Comparison of ENCODE assay signal across 8 cellular contexts in genomic region chr19:49866933-49867782, GRCh38. TPM values are rescaled to one million over a fixed set of nuclear protein-coding genes. Genes with fewer than 3 reads are reported as not detected.
DNase-seq lines count a peak whose midpoint lies in the region; ATAC-seq and TF ChIP-seq lines count a peak whose summit lies in the region.

Gene PNKP (minus strand): TSS chr19:49867576. CDS start chr19:49867204, 372 bp downstream.

- H3K27ac ChIP-seq in AG04450 (ENCODE audit: low read depth, low read length) = peak within 1 kb of the TSS; percentile 91

- ATAC-seq in GM19035 (IDR thresholded peaks at IDR 0.05; ENCODE audit: unreplicated experiment) = peak; percentile 45
- peak; percentile 44 for ATAC-seq in HG03432 (IDR thresholded peaks at IDR 0.05; ENCODE audit: unreplicated experiment)

- peak; percentile 67 for DNase-seq in AG04450 (ENCODE audit: low read depth, low spot score)
- DNase-seq in NCI-H510A treated with DMSO at 0.1 percent for 48 hours (lab: John Stamatoyannopoulos, UW) = peak; percentile 92
- DNase-seq in activated CD4-positive, alpha-beta T cell treated with anti-CD3 and anti-CD28 coated beads for 1 hour = peak; percentile 79
- peak; percentile 96 for DNase-seq in cerebellar cortex (ENCODE audit: low spot score)
- DNase-seq in kidney epithelial cell (ENCODE audit: low read depth) = no peak
- DNase-seq in stimulated activated CD4-positive, alpha-beta T cell treated with anti-CD3 and anti-CD28 coated beads, Interleukin-15, amount 100 ng/mL, for 48 hours (ENCODE audit: low read depth in 2 of 2) = peak; percentile 87 to 88

- H3K27me3 ChIP-seq in AG04450 (ENCODE audit: control insufficient read depth, insufficient read depth, low read length) (no peaks in the 10 kb centered on the region), kidney epithelial cell (ENCODE audit: control insufficient read depth, insufficient read depth, low read length) (no peaks in the 10 kb centered on the region)

- H3K36me3 ChIP-seq in kidney epithelial cell (ENCODE audit: control insufficient read depth, insufficient read depth, low read length) = peaks cover 5% of the 10 kb centered on the region

- no peaks in the 10 kb centered on the region; the same call in 1 of the 2 replicates for H3K9me3 ChIP-seq in AG04450 (ENCODE audit: control insufficient read depth, insufficient read depth, low read length)

- POLR2A ChIA-PET in AG04450 (lab: Yijun Ruan, JAX) = interaction anchor here (0.8 to 1.2 kb wide), 2 partner anchors 9 to 10 kb away, joined by 3 to 4 read pairs; partner anchors contain the start of gene AKT1S1

- peak within 1 kb of the TSS; percentile 91 for H3K4me3 ChIP-seq in AG04450 (ENCODE audit: low read depth, low read length)
- H3K4me3 ChIP-seq in kidney epithelial cell (ENCODE audit: low read depth, low read length) = peak within 1 kb of the TSS; percentile 93

- CTCF ChIA-PET in AG04450 (lab: Charles Lee) = interaction anchor here (0.6 kb wide), 1 partner anchor 48 kb away, joined by 3 read pairs; no protein-coding TSS in a partner anchor

- TF ChIP-seq CTCF in AG04450 (IDR thresholded peaks at IDR 0.05; ENCODE audit: low read depth, low read length) (no peak), kidney epithelial cell (IDR thresholded peaks at IDR 0.05; ENCODE audit: insufficient read depth, low read length, poor library complexity, severe bottlenecking) (no peak)

RNA-seq across cellular contexts. Expression of gene PNKP, which starts in this region (rescaled TPM):
- polyA plus RNA-seq in AG04450 (2011; rRNA removed) = 13.0 and 13.1 TPM in 2 replicates
- polyA minus RNA-seq in AG04450 (2011; rRNA and poly(A)+ RNA removed) = 12.2 and 17.3 TPM in 2 replicates
- 69.3 and 78.2 TPM in 2 replicates for total RNA-seq in kidney epithelial cell
